In the genomic region with DNA sequence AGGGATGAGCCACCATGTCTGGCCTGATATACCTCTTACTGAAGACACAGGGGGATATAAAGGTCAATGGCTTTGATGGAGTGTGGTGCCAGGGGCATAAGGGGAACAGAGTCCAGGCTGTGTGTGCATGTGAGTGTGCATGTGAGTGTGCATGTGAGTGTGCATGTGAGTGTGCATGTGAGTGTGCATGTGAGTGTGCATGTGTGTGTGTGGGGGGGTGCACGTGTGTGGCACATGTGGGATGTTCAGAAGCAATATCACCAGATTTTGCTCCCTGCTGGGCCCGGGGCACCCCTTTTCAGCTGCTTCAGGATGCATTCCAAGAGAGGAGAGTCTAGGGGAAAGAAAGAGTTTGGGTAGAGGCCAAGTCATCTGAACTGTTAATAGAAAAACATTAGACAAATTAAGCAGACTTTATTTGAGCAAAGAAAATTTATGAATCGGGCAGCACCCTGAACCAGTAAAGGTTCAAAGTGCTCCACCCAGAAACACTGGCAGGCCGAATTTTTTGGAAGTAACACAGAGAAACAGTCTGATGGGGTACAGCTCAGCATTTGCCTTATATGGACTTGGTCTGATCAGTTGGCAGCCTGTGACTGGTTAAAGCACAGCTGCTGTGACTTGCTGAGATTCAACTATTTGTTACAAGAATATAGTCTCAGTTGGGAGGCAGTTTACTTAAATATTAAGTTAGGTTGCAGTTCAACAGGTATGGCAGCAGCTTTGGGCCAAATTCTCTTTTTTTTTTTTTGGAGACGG, we compare ENCODE assay signal across 1 cellular context.
A peak's percentile ranks its signal among the peaks of the same experiment; 100 is the strongest.
TF ChIP-seq lines count a peak whose summit lies in the region.

No MANE protein-coding gene starts in this region.

TF ChIP-seq in K562, 482 proteins besides CTCF, POLR2A, EP300 and RAD21 (continued from another document):
- TF ChIP-seq, protein P1, sequence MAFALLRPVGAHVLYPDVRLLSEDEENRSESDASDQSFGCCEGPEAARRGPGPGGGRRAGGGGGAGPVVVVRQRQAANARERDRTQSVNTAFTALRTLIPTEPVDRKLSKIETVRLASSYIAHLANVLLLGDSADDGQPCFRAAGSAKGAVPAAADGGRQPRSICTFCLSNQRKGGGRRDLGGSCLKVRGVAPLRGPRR (CRISPR knock-in tag; IDR thresholded peaks at IDR 0.05) = no peak
- TF ChIP-seq, protein P2, sequence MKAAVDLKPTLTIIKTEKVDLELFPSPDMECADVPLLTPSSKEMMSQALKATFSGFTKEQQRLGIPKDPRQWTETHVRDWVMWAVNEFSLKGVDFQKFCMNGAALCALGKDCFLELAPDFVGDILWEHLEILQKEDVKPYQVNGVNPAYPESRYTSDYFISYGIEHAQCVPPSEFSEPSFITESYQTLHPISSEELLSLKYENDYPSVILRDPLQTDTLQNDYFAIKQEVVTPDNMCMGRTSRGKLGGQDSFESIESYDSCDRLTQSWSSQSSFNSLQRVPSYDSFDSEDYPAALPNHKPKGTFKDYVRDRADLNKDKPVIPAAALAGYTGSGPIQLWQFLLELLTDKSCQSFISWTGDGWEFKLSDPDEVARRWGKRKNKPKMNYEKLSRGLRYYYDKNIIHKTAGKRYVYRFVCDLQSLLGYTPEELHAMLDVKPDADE (conservative IDR thresholded peaks at IDR 0.05; ENCODE audit: control insufficient read depth, low read depth, low read length) = no peak
- peak; percentile 82 for TF ChIP-seq ZNF740 (CRISPR knock-in tag; IDR thresholded peaks at IDR 0.05)
- TF ChIP-seq ZNF740 (tag; IDR thresholded peaks at IDR 0.05) = no peak
- TF ChIP-seq MYNN (IDR thresholded peaks at IDR 0.05) = peak; percentile 58; the same call in 1 of the 2 replicates
- no peak for TF ChIP-seq MYNN (CRISPR knock-in tag; IDR thresholded peaks at IDR 0.05)
- TF ChIP-seq NR3C1 (CRISPR knock-in tag; IDR thresholded peaks at IDR 0.05) = no peak
- no peak for TF ChIP-seq MAFG (tag; conservative IDR thresholded peaks at IDR 0.05)
- TF ChIP-seq ZFP91 (CRISPR knock-in tag; IDR thresholded peaks at IDR 0.05) = no peak
TF ChIP-seq in K562: peak in this region for 6.
